In genomic region chr12:104288635-104289258, GRCh38 we compare ENCODE assay signal across 8 cellular contexts. TPM values are rescaled to one million over a fixed set of nuclear protein-coding genes. Genes with fewer than 3 reads are reported as not detected.
DNase-seq lines count a peak whose midpoint lies in the region; TF ChIP-seq lines count a peak whose summit lies in the region.

No MANE protein-coding gene starts in this region.

- peaks cover 60% of the 10 kb centered on the region for H3K36me3 ChIP-seq in SJSA1

- POLR2A ChIA-PET in HEK293T (lab: Yijun Ruan, JAX), result interaction anchor here (1.2 to 3.6 kb wide), 8 partner anchors 12 to 151 kb away, joined by 3 to 22 read pairs (median 8); partner anchors contain the start of genes EID3 and NFYB

- peaks cover 22% of the 10 kb centered on the region for H3K4me1 ChIP-seq in SJSA1 (replicated peaks)

- intact Hi-C loops in activated naive CD4-positive, alpha-beta T cell treated with anti-CD3 and anti-CD28 coated beads for 36 hours (cut with micrococcal nuclease), result loop anchor here (1.0 to 5.0 kb wide), 8 partner anchors 70 to 1042 kb away; partner anchors contain the start of genes C12orf75, NFYB, SLC41A2 and TDG

- DNase-seq in G401 (ENCODE audit: low spot score), result peak; percentile 89
- DNase-seq in HEK293T (ENCODE audit: extremely low spot score), result peak; percentile 86
- DNase-seq in MV-4-11 (lab: John Stamatoyannopoulos, UW), result peak; percentile 81
- DNase-seq in SJSA1 (ENCODE audit: low read depth in 1 of 2, low spot score in 2 of 2), result peak; percentile 76 to 78
- peak; percentile 89 for DNase-seq in activated naive CD4-positive, alpha-beta T cell treated with anti-CD3 and anti-CD28 coated beads for 36 hours
- DNase-seq in germinal center (ENCODE audit: low spot score), result peak; percentile 91
- DNase-seq in nucleus accumbens (lab: John Stamatoyannopoulos, UW), result peak; percentile 40 to 94 (median 80)

- in situ Hi-C loops in G401 (cut with HindIII; ENCODE audit: low sequenced_read_pairs), result no loop called here

- H3K27me3 Mint-ChIP-seq in activated naive CD4-positive, alpha-beta T cell treated with anti-CD3 and anti-CD28 coated beads for 36 hours (ENCODE audit: low read depth), result no peaks in the 10 kb centered on the region

- no peaks in the 10 kb centered on the region for H3K27me3 ChIP-seq in SJSA1 (replicated peaks)

- H3K27ac ChIP-seq in SJSA1 (peak overlapping the region; percentile 95), temporal lobe (ENCODE audit: low read depth, low read length) (peak overlapping the region; percentile 73)

- H3K4me3 Mint-ChIP-seq in activated naive CD4-positive, alpha-beta T cell treated with anti-CD3 and anti-CD28 coated beads for 36 hours, result peak overlapping the region; percentile 96

- no peaks in the 10 kb centered on the region for H3K9me3 ChIP-seq in SJSA1 (replicated peaks)

- peak overlapping the region; percentile 53 for H3K4me3 ChIP-seq in SJSA1

- H3K9me3 Mint-ChIP-seq in activated naive CD4-positive, alpha-beta T cell treated with anti-CD3 and anti-CD28 coated beads for 36 hours, result no peaks in the 10 kb centered on the region

- H3K27ac Mint-ChIP-seq in activated naive CD4-positive, alpha-beta T cell treated with anti-CD3 and anti-CD28 coated beads for 36 hours, result peak overlapping the region; percentile 98

- peaks cover 39% of the 10 kb centered on the region for H3K36me3 Mint-ChIP-seq in activated naive CD4-positive, alpha-beta T cell treated with anti-CD3 and anti-CD28 coated beads for 36 hours (ENCODE audit: low read depth)

- H3K4me1 Mint-ChIP-seq in activated naive CD4-positive, alpha-beta T cell treated with anti-CD3 and anti-CD28 coated beads for 36 hours (ENCODE audit: low read depth), result peaks cover 16% of the 10 kb centered on the region

- CTCF ChIA-PET in HEK293T (lab: Yijun Ruan, JAX), result interaction anchor here (0.8 kb wide), 1 partner anchor 111 kb away, joined by 3 read pairs; no protein-coding TSS in a partner anchor
- CTCF ChIA-PET in activated naive CD4-positive, alpha-beta T cell treated with anti-CD3 and anti-CD28 coated beads for 36 hours (lab: Charles Lee), result interaction anchor here (1.1 to 4.2 kb wide), 4 partner anchors 15 to 75 kb away, joined by 3 to 21 read pairs (median 8); partner anchors contain the start of genes EID3 and TXNRD1

TF ChIP-seq in HEK293T, 16 proteins besides CTCF, POLR2A, EP300 and RAD21:
- TF ChIP-seq PKNOX1 (IDR thresholded peaks at IDR 0.05), result no peak
- no peak for TF ChIP-seq NFRKB (IDR thresholded peaks at IDR 0.05)
- TF ChIP-seq LEF1 (IDR thresholded peaks at IDR 0.05; ENCODE audit: borderline replicate concordance), result no peak
- no peak for TF ChIP-seq FOXM1 (IDR thresholded peaks at IDR 0.05; ENCODE audit: borderline replicate concordance)
- no peak for TF ChIP-seq SUZ12 (IDR thresholded peaks at IDR 0.05)
- TF ChIP-seq L3MBTL2 (conservative IDR thresholded peaks at IDR 0.05), result peak; percentile 94
- TF ChIP-seq ZNF384 (IDR thresholded peaks at IDR 0.05), result no peak
- TF ChIP-seq TARDBP (IDR thresholded peaks at IDR 0.05), result peak; percentile 46; the same call in 1 of the 2 replicates
- no peak for TF ChIP-seq BHLHE40 (IDR thresholded peaks at IDR 0.05; ENCODE audit: borderline replicate concordance)
- TF ChIP-seq FOXK2 (IDR thresholded peaks at IDR 0.05), result peak; percentile 46; the same call in 1 of the 2 replicates

RNA-seq across cellular contexts. Expression of gene EID3, which starts 14.8 kb away (rescaled TPM):
- total RNA-seq in G401 (2014; rRNA removed; shearing (Covaris generic)), result 0.51 and 1.7 TPM in 2 replicates
- total RNA-seq in SJSA1 (2014; rRNA removed; shearing (Covaris generic)), result 2.1 and 4.8 TPM in 2 replicates
- 1 to 10 TPM; 3.4 TPM for total RNA-seq in activated naive CD4-positive, alpha-beta T cell treated with anti-CD3 and anti-CD28 coated beads for 36 hours
- total RNA-seq in temporal lobe, result 3.2 TPM

Comparison
In these comparisons a context has a peak if more than half of its experiments do, and no peak if none do; other contexts are left out.
1. Peak in every context shown above with its lines: DNase-seq, H3K4me3 ChIP-seq and H3K27ac ChIP-seq.